ENCODE assay signal across 21 cellular contexts in the genomic region with DNA sequence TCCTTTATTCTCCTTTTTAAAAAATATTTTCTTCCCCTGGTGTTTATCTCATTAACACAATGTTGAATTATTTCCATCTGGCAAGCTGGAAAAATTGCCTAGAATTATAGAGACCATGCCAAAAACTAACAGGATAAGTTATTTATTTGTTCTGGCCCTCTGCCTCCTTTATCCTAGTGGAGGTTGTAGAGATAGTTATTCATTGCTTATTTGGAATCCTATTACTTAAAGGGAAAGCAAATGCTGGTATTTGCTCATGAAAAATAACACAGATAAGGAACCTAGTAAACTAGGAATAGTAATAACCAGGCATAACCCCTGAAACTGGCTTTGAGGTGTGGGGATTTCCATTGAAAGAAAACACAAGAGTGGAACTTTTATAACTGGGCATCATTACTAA.
"Had no signal": no experiment of that assay in that cellular context is flagged by ENCODE, and none has a peak within 500 bp of the region (broad histone marks: within the 10 kb centered on the region; RNA-seq: fewer than 3 reads in every experiment).

No MANE protein-coding gene starts in this region.

- ATAC-seq: activated CD4-positive, CD25-positive, alpha-beta regulatory T cell treated with anti-CD3 and anti-CD28 coated beads, Interleukin-2, amount 50 U/mL, for 24 hours; activated CD8-positive, alpha-beta T cell treated with anti-CD3 and anti-CD28 coated beads for 36 hours; activated T-cell treated with anti-CD3 and anti-CD28 coated beads, Interleukin-2, amount 50 U/mL, for 72 hours had no signal

- H3K36me3 ChIP-seq: Peyer's patch, SJCRH30 had no signal

- H3K9me3 Mint-ChIP-seq: activated CD8-positive, alpha-beta T cell treated with anti-CD3 and anti-CD28 coated beads for 36 hours; activated naive CD8-positive, alpha-beta T cell treated with anti-CD3 and anti-CD28 coated beads for 36 hours; T-helper 1 cell treated with Interleukin-12 subunit alpha and Interleukin-12 subunit beta and Interleukin-4 antibody, amounts not matched to agents 30 μg/mL and 1 μg/mL, for 36 hours had no signal

- DNase-seq: activated CD4-positive, alpha-beta T cell treated with anti-CD3 and anti-CD28 coated beads for 4 hours; activated CD8-positive, alpha-beta memory T cell treated with anti-CD3 and anti-CD28 coated beads, Interleukin-2, amount 50 U/mL, for 4 hours; activated CD8-positive, alpha-beta T cell treated with anti-CD3 and anti-CD28 coated beads for 36 hours; activated gamma-delta T cell treated with Interleukin-2 at 50 U/mL for 16 hours; activated naive CD4-positive, alpha-beta T cell treated with anti-CD3 and anti-CD28 coated beads, Interleukin-2, amount 10 ng/mL, durations not matched to agents 7 days and 5 days; activated naive CD8-positive, alpha-beta T cell treated with anti-CD3 and anti-CD28 coated beads for 36 hours; activated T-cell treated with anti-CD3 and anti-CD28 coated beads, Interleukin-2, amount 50 U/mL, for 72 hours; Karpas-422; NCI-H1048; NCI-H146; NCI-H187 treated with DMSO at 0.1 percent for 48 hours; NCI-H2081 treated with DMSO at 0.1 percent for 48 hours; NCI-H526; NCI-H82; Peyer's patch; Right ventricle myocardium superior; SJCRH30 had no signal

- H3K27me3 Mint-ChIP-seq: activated CD8-positive, alpha-beta T cell treated with anti-CD3 and anti-CD28 coated beads for 36 hours; activated naive CD4-positive, alpha-beta T cell treated with anti-CD3 and anti-CD28 coated beads, Interleukin-2, amount 10 ng/mL, durations not matched to agents 7 days and 5 days; activated naive CD8-positive, alpha-beta T cell treated with anti-CD3 and anti-CD28 coated beads for 36 hours had no signal

- H3K36me3 Mint-ChIP-seq: activated naive CD4-positive, alpha-beta T cell treated with anti-CD3 and anti-CD28 coated beads, Interleukin-2, amount 10 ng/mL, durations not matched to agents 7 days and 5 days; activated naive CD8-positive, alpha-beta T cell treated with anti-CD3 and anti-CD28 coated beads for 36 hours had no signal

- H3K4me3 ChIP-seq: Peyer's patch, SJCRH30 had no signal

- H3K27ac Mint-ChIP-seq: activated CD8-positive, alpha-beta T cell treated with anti-CD3 and anti-CD28 coated beads for 36 hours; activated naive CD4-positive, alpha-beta T cell treated with anti-CD3 and anti-CD28 coated beads, Interleukin-2, amount 10 ng/mL, durations not matched to agents 7 days and 5 days; activated naive CD8-positive, alpha-beta T cell treated with anti-CD3 and anti-CD28 coated beads for 36 hours; activated T-cell treated with anti-CD3 and anti-CD28 coated beads, Interleukin-2, amount 50 U/mL, for 72 hours; activated T-helper 2 cell treated with anti-CD3 and anti-CD28 coated beads, Interferon-gamma antibody, Interleukin-2, Interleukin-4, amounts not matched to agents 10 μg/mL and 5 μg/mL and 100 μg/mL, durations not matched to agents 14 hours and 24 hours and 36 hours; T-helper 1 cell treated with Interleukin-12 subunit alpha and Interleukin-12 subunit beta and Interleukin-4 antibody, amounts not matched to agents 30 μg/mL and 1 μg/mL, for 36 hours had no signal

- H3K4me3 Mint-ChIP-seq: activated CD8-positive, alpha-beta T cell treated with anti-CD3 and anti-CD28 coated beads for 36 hours; activated naive CD4-positive, alpha-beta T cell treated with anti-CD3 and anti-CD28 coated beads, Interleukin-2, amount 10 ng/mL, durations not matched to agents 7 days and 5 days; activated naive CD8-positive, alpha-beta T cell treated with anti-CD3 and anti-CD28 coated beads for 36 hours; activated T-cell treated with anti-CD3 and anti-CD28 coated beads, Interleukin-2, amount 50 U/mL, for 72 hours; T-helper 1 cell treated with Interleukin-12 subunit alpha and Interleukin-12 subunit beta and Interleukin-4 antibody, amounts not matched to agents 30 μg/mL and 1 μg/mL, for 36 hours had no signal

- H3K27ac ChIP-seq: Peyer's patch, RWPE1, SJCRH30 had no signal

- H3K4me1 Mint-ChIP-seq: activated naive CD4-positive, alpha-beta T cell treated with anti-CD3 and anti-CD28 coated beads, Interleukin-2, amount 10 ng/mL, durations not matched to agents 7 days and 5 days; activated naive CD8-positive, alpha-beta T cell treated with anti-CD3 and anti-CD28 coated beads for 36 hours had no signal

- H3K27me3 ChIP-seq: Peyer's patch, SJCRH30 had no signal

- H3K9me3 ChIP-seq: Peyer's patch, SJCRH30 had no signal

- H3K4me1 ChIP-seq: Peyer's patch, SJCRH30 had no signal
